In the genomic region with DNA sequence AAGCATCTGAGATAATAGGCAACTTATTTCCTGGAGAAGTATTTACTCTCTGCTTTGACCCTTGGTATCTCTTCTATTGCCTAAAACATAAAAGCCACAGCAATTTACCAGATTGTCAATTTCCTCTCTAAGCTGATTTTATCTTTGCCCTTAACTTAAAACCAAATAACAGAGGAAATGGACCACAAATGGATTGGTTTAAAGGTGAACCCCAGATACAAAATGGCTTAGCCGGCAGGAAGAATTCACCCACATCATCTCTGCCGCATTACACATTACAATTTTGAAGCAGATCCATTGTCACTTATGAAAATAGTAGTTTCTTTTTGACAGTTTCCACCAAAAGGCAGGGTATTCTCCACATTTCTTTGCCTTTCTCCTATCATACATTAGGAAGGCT, we compare ENCODE assay signal across 22 cellular contexts.
DNase-seq lines count a peak whose midpoint lies in the region; ATAC-seq and TF ChIP-seq lines count a peak whose summit lies in the region.
"Had no signal": no experiment of that assay in that cellular context is flagged by ENCODE, and none has a peak within 500 bp of the region (broad histone marks: within the 10 kb centered on the region; RNA-seq: fewer than 3 reads in every experiment).

No MANE protein-coding gene starts in this region.

- no peaks in the 10 kb centered on the region for H3K36me3 Mint-ChIP-seq in activated T-cell treated with anti-CD3 and anti-CD28 coated beads, Interleukin-2, amount 50 U/mL, for 72 hours (ENCODE audit: insufficient read depth in 2 of 2)
- no peaks in the 10 kb centered on the region for H3K36me3 Mint-ChIP-seq in nephron (ENCODE audit: low read depth)

- H3K36me3 ChIP-seq in colonic mucosa, result no peaks in the 10 kb centered on the region
- H3K36me3 ChIP-seq: MG63 had no signal

- H3K4me3 ChIP-seq in colonic mucosa, result no peak overlapping the region
- H3K4me3 ChIP-seq: MG63 had no signal

- no peak overlapping the region for H3K4me3 Mint-ChIP-seq in activated T-cell treated with anti-CD3 and anti-CD28 coated beads, Interleukin-2, amount 50 U/mL, for 72 hours
- no peak overlapping the region for H3K4me3 Mint-ChIP-seq in nephron

- H3K9ac ChIP-seq in colonic mucosa (ENCODE audit: low read depth in 2 of 2, low read length in 2 of 2), result no peak overlapping the region
- H3K9ac ChIP-seq: SK-N-SH had no signal

- H3K9me3 ChIP-seq in colonic mucosa, result no peaks in the 10 kb centered on the region
- H3K9me3 ChIP-seq: MG63, SK-N-SH had no signal

- H3K4me1 Mint-ChIP-seq in activated T-cell treated with anti-CD3 and anti-CD28 coated beads, Interleukin-2, amount 50 U/mL, for 72 hours (ENCODE audit: low read depth), result no peaks in the 10 kb centered on the region
- H3K4me1 Mint-ChIP-seq in nephron, result peaks cover 15% of the 10 kb centered on the region

- intact Hi-C loops in colonic mucosa (cut with DNase I), result no loop called here
- intact Hi-C loops in posterior cingulate gyrus (cut with DNase I), result no loop called here

- peak overlapping the region; percentile 50 for H3K27ac Mint-ChIP-seq in activated T-cell treated with anti-CD3 and anti-CD28 coated beads, Interleukin-2, amount 50 U/mL, for 72 hours
- H3K27ac Mint-ChIP-seq in nephron, result peak overlapping the region; percentile 65 to 88 (median 82)

- ATAC-seq in activated T-cell treated with anti-CD3 and anti-CD28 coated beads, Interleukin-2, amount 50 U/mL, for 72 hours (replicated peaks in 1 of 2), result no peak
- ATAC-seq in GM21825 (IDR thresholded peaks at IDR 0.05; ENCODE audit: unreplicated experiment), result no peak
- no peak for ATAC-seq in GM21786 (IDR thresholded peaks at IDR 0.05; ENCODE audit: unreplicated experiment)
- ATAC-seq: PC-3 had no signal

- H3K27me3 Mint-ChIP-seq in activated T-cell treated with anti-CD3 and anti-CD28 coated beads, Interleukin-2, amount 50 U/mL, for 72 hours (ENCODE audit: low read depth), result no peaks in the 10 kb centered on the region
- peaks cover 3% of the 10 kb centered on the region for H3K27me3 Mint-ChIP-seq in nephron (ENCODE audit: low read depth)

- H3K4me1 ChIP-seq in colonic mucosa, result no peaks in the 10 kb centered on the region

- no peak for TF ChIP-seq CTCF in nephron (IDR thresholded peaks at IDR 0.05; ENCODE audit: unreplicated experiment in 3 of 3)
- no peak for TF ChIP-seq CTCF in colonic mucosa (IDR thresholded peaks at IDR 0.05)

- no peak for DNase-seq in activated T-cell treated with anti-CD3 and anti-CD28 coated beads, Interleukin-2, amount 50 U/mL, for 72 hours
- DNase-seq in activated T-cell treated with anti-CD3 and anti-CD28 coated beads for 4 hours (no peak), colonic mucosa (no peak), posterior cingulate gyrus (no peak)
- DNase-seq in central memory CD4-positive, alpha-beta T cell, result peak; percentile 1
- DNase-seq: 8988T; COR-L47; DMS53; HCEC 1CT; IMR-90; KG1; MG63; NCI-H2029 treated with DMSO at 0.1 percent for 48 hours; NCI-H226; NCI-H510A; NCI-H69; NK-92 treated with Interleukin-12 subunit alpha and Interleukin-12 subunit beta, amount 100 ng/mL, for 24 hours; PC-3; SK-N-SH had no signal

- H3K27me3 ChIP-seq in colonic mucosa, result no peaks in the 10 kb centered on the region
- H3K27me3 ChIP-seq: MG63 had no signal

- peaks cover 0 to 2% of the 10 kb centered on the region in 2 donors for H3K9me3 Mint-ChIP-seq in activated T-cell treated with anti-CD3 and anti-CD28 coated beads, Interleukin-2, amount 50 U/mL, for 72 hours
- no peaks in the 10 kb centered on the region for H3K9me3 Mint-ChIP-seq in nephron

- H3K27ac ChIP-seq in colonic mucosa, result no peak overlapping the region
